ENCODE assay signal across 1 cellular context in the genomic region with DNA sequence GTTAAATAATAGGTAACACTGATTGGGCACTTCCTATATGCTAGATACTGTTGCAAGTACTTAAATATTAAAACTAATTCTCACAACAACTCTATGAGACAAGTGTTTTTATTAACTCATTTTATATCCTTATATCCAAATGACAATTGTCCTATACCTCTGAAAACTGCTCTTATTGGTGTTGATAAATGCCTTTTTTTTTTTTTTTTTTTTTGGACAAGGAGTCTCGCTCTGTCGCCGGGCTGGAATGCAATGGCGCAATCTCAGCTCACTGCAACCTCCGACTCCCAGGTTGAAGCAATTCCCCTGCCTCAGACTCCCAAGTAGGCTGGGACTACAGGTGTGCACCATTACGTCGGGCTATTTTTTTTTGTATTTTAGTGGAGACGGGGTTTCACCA.
TF ChIP-seq lines count a peak whose summit lies in the region.

No MANE protein-coding gene starts in this region.

TF ChIP-seq in HepG2, 621 proteins besides CTCF, POLR2A, EP300 and RAD21:
- no peak for TF ChIP-seq ZNF326 (CRISPR knock-in tag; IDR thresholded peaks at IDR 0.05; ENCODE audit: borderline replicate concordance)
- TF ChIP-seq PPARG (CRISPR knock-in tag; conservative IDR thresholded peaks at IDR 0.05): no peak
- TF ChIP-seq BRCA1 (CRISPR knock-in tag; IDR thresholded peaks at IDR 0.05): no peak
- no peak for TF ChIP-seq RBM39 (IDR thresholded peaks at IDR 0.05; ENCODE audit: low read depth, low read length, poor library complexity, severe bottlenecking)
- TF ChIP-seq, protein P1, sequence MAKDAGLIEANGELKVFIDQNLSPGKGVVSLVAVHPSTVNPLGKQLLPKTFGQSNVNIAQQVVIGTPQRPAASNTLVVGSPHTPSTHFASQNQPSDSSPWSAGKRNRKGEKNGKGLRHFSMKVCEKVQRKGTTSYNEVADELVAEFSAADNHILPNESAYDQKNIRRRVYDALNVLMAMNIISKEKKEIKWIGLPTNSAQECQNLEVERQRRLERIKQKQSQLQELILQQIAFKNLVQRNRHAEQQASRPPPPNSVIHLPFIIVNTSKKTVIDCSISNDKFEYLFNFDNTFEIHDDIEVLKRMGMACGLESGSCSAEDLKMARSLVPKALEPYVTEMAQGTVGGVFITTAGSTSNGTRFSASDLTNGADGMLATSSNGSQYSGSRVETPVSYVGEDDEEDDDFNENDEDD (CRISPR knock-in tag; IDR thresholded peaks at IDR 0.05; ENCODE audit: borderline replicate concordance): no peak
- TF ChIP-seq ZFX (CRISPR knock-in tag; IDR thresholded peaks at IDR 0.05; ENCODE audit: low read depth): no peak
- TF ChIP-seq ZNF317 (CRISPR knock-in tag; IDR thresholded peaks at IDR 0.05): no peak
- TF ChIP-seq CEBPB (IDR thresholded peaks at IDR 0.05; ENCODE audit: borderline replicate concordance, low read depth, low read length): peak; percentile 67; the same call in 1 of the 2 replicates
- TF ChIP-seq, protein P2, sequence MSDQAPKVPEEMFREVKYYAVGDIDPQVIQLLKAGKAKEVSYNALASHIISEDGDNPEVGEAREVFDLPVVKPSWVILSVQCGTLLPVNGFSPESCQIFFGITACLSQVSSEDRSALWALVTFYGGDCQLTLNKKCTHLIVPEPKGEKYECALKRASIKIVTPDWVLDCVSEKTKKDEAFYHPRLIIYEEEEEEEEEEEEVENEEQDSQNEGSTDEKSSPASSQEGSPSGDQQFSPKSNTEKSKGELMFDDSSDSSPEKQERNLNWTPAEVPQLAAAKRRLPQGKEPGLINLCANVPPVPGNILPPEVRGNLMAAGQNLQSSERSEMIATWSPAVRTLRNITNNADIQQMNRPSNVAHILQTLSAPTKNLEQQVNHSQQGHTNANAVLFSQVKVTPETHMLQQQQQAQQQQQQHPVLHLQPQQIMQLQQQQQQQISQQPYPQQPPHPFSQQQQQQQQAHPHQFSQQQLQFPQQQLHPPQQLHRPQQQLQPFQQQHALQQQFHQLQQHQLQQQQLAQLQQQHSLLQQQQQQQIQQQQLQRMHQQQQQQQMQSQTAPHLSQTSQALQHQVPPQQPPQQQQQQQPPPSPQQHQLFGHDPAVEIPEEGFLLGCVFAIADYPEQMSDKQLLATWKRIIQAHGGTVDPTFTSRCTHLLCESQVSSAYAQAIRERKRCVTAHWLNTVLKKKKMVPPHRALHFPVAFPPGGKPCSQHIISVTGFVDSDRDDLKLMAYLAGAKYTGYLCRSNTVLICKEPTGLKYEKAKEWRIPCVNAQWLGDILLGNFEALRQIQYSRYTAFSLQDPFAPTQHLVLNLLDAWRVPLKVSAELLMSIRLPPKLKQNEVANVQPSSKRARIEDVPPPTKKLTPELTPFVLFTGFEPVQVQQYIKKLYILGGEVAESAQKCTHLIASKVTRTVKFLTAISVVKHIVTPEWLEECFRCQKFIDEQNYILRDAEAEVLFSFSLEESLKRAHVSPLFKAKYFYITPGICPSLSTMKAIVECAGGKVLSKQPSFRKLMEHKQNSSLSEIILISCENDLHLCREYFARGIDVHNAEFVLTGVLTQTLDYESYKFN (CRISPR knock-in tag; conservative IDR thresholded peaks at IDR 0.05): no peak
- no peak for TF ChIP-seq DR1 (CRISPR knock-in tag; IDR thresholded peaks at IDR 0.05)
- TF ChIP-seq FOSL2 (CRISPR knock-in tag; IDR thresholded peaks at IDR 0.05): peak; percentile 33; the same call in 1 of the 2 replicates
- TF ChIP-seq SRSF9 (IDR thresholded peaks at IDR 0.05; ENCODE audit: borderline replicate concordance, insufficient read depth, low read depth, low read length, poor library complexity, severe bottlenecking): no peak
- TF ChIP-seq ZNF550 (CRISPR knock-in tag; IDR thresholded peaks at IDR 0.05; ENCODE audit: borderline replicate concordance): no peak
- TF ChIP-seq CENPX (CRISPR knock-in tag; IDR thresholded peaks at IDR 0.05): no peak
- TF ChIP-seq ZNF672 (CRISPR knock-in tag; IDR thresholded peaks at IDR 0.05): peak; percentile 79; the same call in 1 of the 2 replicates
- TF ChIP-seq SNRNP70 (IDR thresholded peaks at IDR 0.05; ENCODE audit: low read depth, low read length): no peak
- no peak for TF ChIP-seq MTA1 (CRISPR knock-in tag; IDR thresholded peaks at IDR 0.05; ENCODE audit: borderline replicate concordance)
- TF ChIP-seq ZNF546 (CRISPR knock-in tag; conservative IDR thresholded peaks at IDR 0.05): no peak
- TF ChIP-seq, protein P3, sequence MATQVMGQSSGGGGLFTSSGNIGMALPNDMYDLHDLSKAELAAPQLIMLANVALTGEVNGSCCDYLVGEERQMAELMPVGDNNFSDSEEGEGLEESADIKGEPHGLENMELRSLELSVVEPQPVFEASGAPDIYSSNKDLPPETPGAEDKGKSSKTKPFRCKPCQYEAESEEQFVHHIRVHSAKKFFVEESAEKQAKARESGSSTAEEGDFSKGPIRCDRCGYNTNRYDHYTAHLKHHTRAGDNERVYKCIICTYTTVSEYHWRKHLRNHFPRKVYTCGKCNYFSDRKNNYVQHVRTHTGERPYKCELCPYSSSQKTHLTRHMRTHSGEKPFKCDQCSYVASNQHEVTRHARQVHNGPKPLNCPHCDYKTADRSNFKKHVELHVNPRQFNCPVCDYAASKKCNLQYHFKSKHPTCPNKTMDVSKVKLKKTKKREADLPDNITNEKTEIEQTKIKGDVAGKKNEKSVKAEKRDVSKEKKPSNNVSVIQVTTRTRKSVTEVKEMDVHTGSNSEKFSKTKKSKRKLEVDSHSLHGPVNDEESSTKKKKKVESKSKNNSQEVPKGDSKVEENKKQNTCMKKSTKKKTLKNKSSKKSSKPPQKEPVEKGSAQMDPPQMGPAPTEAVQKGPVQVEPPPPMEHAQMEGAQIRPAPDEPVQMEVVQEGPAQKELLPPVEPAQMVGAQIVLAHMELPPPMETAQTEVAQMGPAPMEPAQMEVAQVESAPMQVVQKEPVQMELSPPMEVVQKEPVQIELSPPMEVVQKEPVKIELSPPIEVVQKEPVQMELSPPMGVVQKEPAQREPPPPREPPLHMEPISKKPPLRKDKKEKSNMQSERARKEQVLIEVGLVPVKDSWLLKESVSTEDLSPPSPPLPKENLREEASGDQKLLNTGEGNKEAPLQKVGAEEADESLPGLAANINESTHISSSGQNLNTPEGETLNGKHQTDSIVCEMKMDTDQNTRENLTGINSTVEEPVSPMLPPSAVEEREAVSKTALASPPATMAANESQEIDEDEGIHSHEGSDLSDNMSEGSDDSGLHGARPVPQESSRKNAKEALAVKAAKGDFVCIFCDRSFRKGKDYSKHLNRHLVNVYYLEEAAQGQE (IDR thresholded peaks at IDR 0.05; ENCODE audit: borderline replicate concordance in 1 of 2, low read depth in 1 of 2, low read length in 2 of 2): no peak
- TF ChIP-seq DNMT3B (CRISPR knock-in tag; conservative IDR thresholded peaks at IDR 0.05): no peak
- no peak for TF ChIP-seq ZNF333 (CRISPR knock-in tag; IDR thresholded peaks at IDR 0.05; ENCODE audit: borderline replicate concordance)
- TF ChIP-seq CEBPG (CRISPR knock-in tag; IDR thresholded peaks at IDR 0.05): 0 out of 2 replicates have a peak, but pooled peaks have one; percentile 43
- TF ChIP-seq SMARCC2 (IDR thresholded peaks at IDR 0.05): no peak
- TF ChIP-seq WIZ (CRISPR knock-in tag; IDR thresholded peaks at IDR 0.05): no peak
- TF ChIP-seq ZNF10 (CRISPR knock-in tag; IDR thresholded peaks at IDR 0.05; ENCODE audit: borderline replicate concordance, low read depth): no peak
- TF ChIP-seq, protein P4, sequence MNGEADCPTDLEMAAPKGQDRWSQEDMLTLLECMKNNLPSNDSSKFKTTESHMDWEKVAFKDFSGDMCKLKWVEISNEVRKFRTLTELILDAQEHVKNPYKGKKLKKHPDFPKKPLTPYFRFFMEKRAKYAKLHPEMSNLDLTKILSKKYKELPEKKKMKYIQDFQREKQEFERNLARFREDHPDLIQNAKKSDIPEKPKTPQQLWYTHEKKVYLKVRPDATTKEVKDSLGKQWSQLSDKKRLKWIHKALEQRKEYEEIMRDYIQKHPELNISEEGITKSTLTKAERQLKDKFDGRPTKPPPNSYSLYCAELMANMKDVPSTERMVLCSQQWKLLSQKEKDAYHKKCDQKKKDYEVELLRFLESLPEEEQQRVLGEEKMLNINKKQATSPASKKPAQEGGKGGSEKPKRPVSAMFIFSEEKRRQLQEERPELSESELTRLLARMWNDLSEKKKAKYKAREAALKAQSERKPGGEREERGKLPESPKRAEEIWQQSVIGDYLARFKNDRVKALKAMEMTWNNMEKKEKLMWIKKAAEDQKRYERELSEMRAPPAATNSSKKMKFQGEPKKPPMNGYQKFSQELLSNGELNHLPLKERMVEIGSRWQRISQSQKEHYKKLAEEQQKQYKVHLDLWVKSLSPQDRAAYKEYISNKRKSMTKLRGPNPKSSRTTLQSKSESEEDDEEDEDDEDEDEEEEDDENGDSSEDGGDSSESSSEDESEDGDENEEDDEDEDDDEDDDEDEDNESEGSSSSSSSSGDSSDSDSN (CRISPR knock-in tag; IDR thresholded peaks at IDR 0.05): no peak
- no peak for TF ChIP-seq CREM (IDR thresholded peaks at IDR 0.05)
- TF ChIP-seq CREM (CRISPR knock-in tag; IDR thresholded peaks at IDR 0.05): no peak
- no peak for TF ChIP-seq ZNF552 (CRISPR knock-in tag; IDR thresholded peaks at IDR 0.05; ENCODE audit: borderline replicate concordance)
- no peak for TF ChIP-seq ZNF367 (CRISPR knock-in tag; IDR thresholded peaks at IDR 0.05; ENCODE audit: borderline replicate concordance)
